ENCODE assay signal across 1 cellular context in the genomic region with DNA sequence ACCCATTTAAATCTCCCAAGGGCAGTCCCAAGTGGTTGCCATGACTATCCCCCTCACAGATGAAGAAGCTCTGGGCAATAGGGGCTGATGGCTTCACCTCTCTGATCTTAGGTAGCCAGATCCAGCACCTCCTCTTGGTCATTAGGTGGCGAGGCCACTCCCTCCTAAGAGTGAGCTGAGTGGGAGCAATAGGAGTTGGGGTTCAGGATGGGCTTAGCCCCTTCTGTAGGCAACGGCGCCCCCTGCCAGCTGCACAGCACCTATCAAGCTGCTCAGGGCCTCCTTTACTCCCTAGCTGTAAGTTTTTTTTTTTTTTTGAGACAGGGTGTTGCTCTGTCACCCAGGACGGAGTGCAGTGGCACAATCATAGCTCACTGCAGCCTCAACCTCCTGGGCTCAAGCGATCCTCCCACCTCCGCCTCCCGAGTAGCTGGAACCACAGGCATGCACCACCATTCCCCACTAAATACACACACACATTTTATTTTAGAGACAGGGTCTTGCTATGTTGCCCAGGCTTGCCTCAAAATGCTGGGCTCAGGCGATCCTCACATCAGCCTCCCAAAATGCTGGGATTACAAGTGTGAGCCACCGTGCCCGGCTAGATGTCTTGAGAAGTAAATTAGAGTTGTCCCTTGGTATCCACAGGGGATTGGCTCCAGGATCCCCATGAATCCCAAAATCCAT.
TF ChIP-seq lines count a peak whose summit lies in the region.

No MANE protein-coding gene starts in this region.

TF ChIP-seq in A549, 52 proteins besides CTCF, POLR2A, EP300 and RAD21 (continued from another document):
- TF ChIP-seq SMC3 (IDR thresholded peaks at IDR 0.05): peak; percentile 36; the same call in 1 of the 3 replicates
- TF ChIP-seq POLR2AphosphoS2 (conservative IDR thresholded peaks at IDR 0.05; ENCODE audit: low read length): no peak
